In genomic region chr1:5009376-5010065, GRCh38 we compare ENCODE assay signal across 23 cellular contexts.
DNase-seq lines count a peak whose midpoint lies in the region; FAIRE-seq and TF ChIP-seq lines count a peak whose summit lies in the region.
"Had no signal": no experiment of that assay in that cellular context is flagged by ENCODE, and none has a peak within 500 bp of the region (broad histone marks: within the 10 kb centered on the region; RNA-seq: fewer than 3 reads in every experiment).

No MANE protein-coding gene starts in this region.

- no peaks in the 10 kb centered on the region for H3K36me3 ChIP-seq in H1 (ENCODE audit: control insufficient read depth in 2 of 4, insufficient read depth in 4 of 4, low read length in 3 of 4)
- no peaks in the 10 kb centered on the region for H3K36me3 ChIP-seq in neuronal stem cell (replicated peaks in 1 of 2; ENCODE audit: control insufficient read depth in 2 of 2, insufficient read depth in 2 of 2, low read length in 2 of 2)
- H3K36me3 ChIP-seq: BE2C had no signal

- H3K4me3 ChIP-seq in H1 (ENCODE audit: extremely low read depth in 1 of 4, insufficient read depth in 2 of 4, low read depth in 3 of 4, low read length in 4 of 4) (no peak overlapping the region), neuronal stem cell (ENCODE audit: low read length in 2 of 2) (no peak overlapping the region)
- H3K4me3 ChIP-seq: GM12878 had no signal

- H3K56ac ChIP-seq in H1 (replicated peaks; ENCODE audit: insufficient read length, low read depth, low read length): no peak overlapping the region

- no peak for TF ChIP-seq CTCF in H1 (IDR thresholded peaks at IDR 0.05; ENCODE audit: control extremely low read depth in 1 of 3, insufficient read depth in 1 of 3, low read depth in 1 of 3, low read length in 3 of 3)
- no peak for TF ChIP-seq CTCF in GM20000 (IDR thresholded peaks at IDR 0.05; ENCODE audit: extremely low read depth, missing control alignments)

- no peak overlapping the region for H3K4ac ChIP-seq in H1 (replicated peaks; ENCODE audit: insufficient read length, low read depth, low read length)
- H3K4ac ChIP-seq in neuronal stem cell (ENCODE audit: low read length): no peak overlapping the region

- TF ChIP-seq EP300 in H1 (IDR thresholded peaks at IDR 0.05; ENCODE audit: borderline replicate concordance in 1 of 2, low read depth in 2 of 2, low read length in 2 of 2): no peak

- H2AFZ ChIP-seq in H1 (ENCODE audit: low read length) (no peak overlapping the region), neuronal stem cell (ENCODE audit: low read length) (no peak overlapping the region)

- no peaks in the 10 kb centered on the region for H4K20me1 ChIP-seq in H1 (replicated peaks in 1 of 2; ENCODE audit: control insufficient read depth in 1 of 2, insufficient read depth in 2 of 2, low read length in 2 of 2)

- no peak overlapping the region for H2BK12ac ChIP-seq in H1 (ENCODE audit: low read depth, low read length)
- H2BK12ac ChIP-seq in neuronal stem cell (ENCODE audit: low read length): no peak overlapping the region

- TF ChIP-seq POLR2A in H1 (IDR thresholded peaks at IDR 0.05; ENCODE audit: control extremely low read depth in 1 of 2, low read depth in 2 of 2, low read length in 2 of 2): no peak

- H4K5ac ChIP-seq in H1 (ENCODE audit: insufficient read length, low read depth, low read length): no peak overlapping the region

- H3K79me1 ChIP-seq in H1 (ENCODE audit: low read depth, low read length): no peaks in the 10 kb centered on the region
- H3K79me1 ChIP-seq in neuronal stem cell (ENCODE audit: low read depth, low read length): no peaks in the 10 kb centered on the region

- H3K4me1 ChIP-seq in H1 (replicated peaks in 1 of 4; ENCODE audit: control insufficient read depth in 3 of 4, insufficient read depth in 4 of 4, low read length in 3 of 4): no peaks in the 10 kb centered on the region; a peak in 1 of 7 replicates
- H3K4me1 ChIP-seq in neuronal stem cell (ENCODE audit: control insufficient read depth in 2 of 2, insufficient read depth in 1 of 2, low read depth in 1 of 2, low read length in 2 of 2): no peaks in the 10 kb centered on the region
- H3K4me1 ChIP-seq: BE2C had no signal

- H3K18ac ChIP-seq in H1 (ENCODE audit: extremely low read depth, low read length): no peak overlapping the region
- peak overlapping the region; percentile 29 for H3K18ac ChIP-seq in neuronal stem cell (ENCODE audit: low read length)

- no peak overlapping the region for H4K91ac ChIP-seq in H1 (replicated peaks; ENCODE audit: insufficient read length, low read length)
- H4K91ac ChIP-seq in neuronal stem cell (ENCODE audit: low read depth, low read length, poor library complexity): no peak overlapping the region

- H3K9ac ChIP-seq in H1 (replicated peaks in 1 of 4; ENCODE audit: extremely low read depth in 1 of 4, low read depth in 3 of 4, low read length in 3 of 4): no peak overlapping the region
- no peak overlapping the region for H3K9ac ChIP-seq in neuronal stem cell (ENCODE audit: low read depth, low read length, poor library complexity)

- H2BK20ac ChIP-seq in H1 (ENCODE audit: low read length): no peak overlapping the region

- no peak for FAIRE-seq in H1 (lab: Jason Lieb, UNC)
- FAIRE-seq: A204.1, D721Med, GM12878, GM19239 had no signal

- no peak overlapping the region for H2BK120ac ChIP-seq in H1 (replicated peaks; ENCODE audit: low read depth, low read length)
- H2BK120ac ChIP-seq in neuronal stem cell (ENCODE audit: low read depth, low read length): no peak overlapping the region

- H2BK5ac ChIP-seq in H1 (ENCODE audit: low read depth, low read length) (no peak overlapping the region), neuronal stem cell (ENCODE audit: low read length) (no peak overlapping the region)

- CTCF ChIA-PET in H1 (lab: Charles Lee; ENCODE audit: partially characterized antibody): interaction anchor here (0.9 kb wide), 1 partner anchor 230 kb away, joined by 3 read pairs; no protein-coding TSS in a partner anchor

- DNase-seq in Ammon's horn (ENCODE audit: low spot score): peak; percentile 34
- no peak for DNase-seq in H1 (ENCODE audit: low read depth in 1 of 2, low spot score in 2 of 2)
- DNase-seq in head of caudate nucleus: peak in 37 of 42 donors; percentile 3 to 82 (median 40)
- DNase-seq in neuronal stem cell (ENCODE audit: low spot score): no peak
- DNase-seq in hepatic stellate cell (ENCODE audit: low spot score): no peak
- DNase-seq in NCI-H2107 (lab: John Stamatoyannopoulos, UW): no peak
- DNase-seq in GM20000 (ENCODE audit: low spot score): no peak
- no peak for DNase-seq in Kasumi-1 (lab: John Stamatoyannopoulos, UW)
- DNase-seq: BE2C; CD4-positive, alpha-beta T cell; CD8-positive, alpha-beta memory T cell; DMS 273 treated with DMSO at 0.1 percent for 48 hours; DMS79; EL; GDM1; GOT3; H7; HCEC 1CT had no signal

- intact Hi-C loops in head of caudate nucleus (cut with DNase I): no loop called here

- no peak overlapping the region for H3K14ac ChIP-seq in H1 (ENCODE audit: insufficient read length)
- H3K14ac ChIP-seq in neuronal stem cell (ENCODE audit: low read length): no peak overlapping the region

- H2BK15ac ChIP-seq in H1 (ENCODE audit: low read length): 0 out of 2 replicates have a peak overlapping the region, but pooled peaks have one; percentile 11
- H2BK15ac ChIP-seq in neuronal stem cell (ENCODE audit: low read length): no peak overlapping the region

- H4K8ac ChIP-seq in H1 (ENCODE audit: extremely low read depth, insufficient read depth, low read length) (no peak overlapping the region), neuronal stem cell (ENCODE audit: low read depth, low read length) (no peak overlapping the region)

- H3K23ac ChIP-seq in H1 (ENCODE audit: insufficient read length) (no peak overlapping the region), neuronal stem cell (ENCODE audit: low read depth, low read length, poor library complexity) (no peak overlapping the region)

- H3K4me2 ChIP-seq in H1 (ENCODE audit: insufficient read depth in 1 of 2, low read depth in 2 of 2, low read length in 2 of 2) (no peak overlapping the region), neuronal stem cell (ENCODE audit: insufficient read depth, low read length, poor library complexity, severe bottlenecking) (no peak overlapping the region)

- no peak overlapping the region for H3K27ac ChIP-seq in H1 (ENCODE audit: low read depth, low read length)
- H3K27ac ChIP-seq in neuronal stem cell (replicated peaks; ENCODE audit: low read length): no peak overlapping the region
- H3K27ac ChIP-seq: 22Rv1 had no signal

- H3K27me3 ChIP-seq in H1 (replicated peaks in 1 of 4; ENCODE audit: control insufficient read depth in 3 of 4, extremely low read depth in 1 of 4, insufficient read depth in 3 of 4, low read length in 3 of 4) (no peaks in the 10 kb centered on the region), neuronal stem cell (ENCODE audit: control insufficient read depth in 3 of 3, insufficient read depth in 3 of 3, low read depth in 1 of 3, low read length in 3 of 3) (no peaks in the 10 kb centered on the region)
- H3K27me3 ChIP-seq: BE2C had no signal

- no peaks in the 10 kb centered on the region for H3K79me2 ChIP-seq in H1 (ENCODE audit: control insufficient read depth in 1 of 2, insufficient read depth in 2 of 2, low read length in 2 of 2)

- H3K23me2 ChIP-seq in H1 (ENCODE audit: low read depth, low read length): peaks cover 9% of the 10 kb centered on the region; the same call in 1 of the 2 replicates

- peaks cover 3 to 5% of the 10 kb centered on the region in 2 experiments; a peak in 2 of 4 replicates for H3K9me3 ChIP-seq in H1 (ENCODE audit: insufficient read depth in 2 of 2, low read depth in 1 of 2, low read length in 1 of 2)
- H3K9me3 ChIP-seq in neuronal stem cell (replicated peaks in 1 of 2; ENCODE audit: control insufficient read depth in 2 of 2, insufficient read depth in 1 of 2, low read depth in 1 of 2, low read length in 2 of 2): no peaks in the 10 kb centered on the region
- H3K9me3 ChIP-seq: BE2C had no signal

- POLR2A ChIA-PET in H1 (lab: Charles Lee; ENCODE audit: partially characterized antibody): no interaction called here

- TF ChIP-seq RAD21 in H1 (IDR thresholded peaks at IDR 0.05 in 1 of 2, conservative IDR thresholded peaks at IDR 0.05 in 1 of 2; ENCODE audit: low read depth in 2 of 2, low read length in 2 of 2): no peak

- WGBS in H1 (ENCODE audit: extremely low coverage in 1 of 2, insufficient coverage in 1 of 2, insufficient read length in 1 of 2, insufficient replicate concordance in 2 of 2, low coverage in 1 of 2, low lambda C conversion rate in 2 of 2, missing lambda C conversion rate in 1 of 2), 2 experiments: 84% methylated on average over 7 of the region's 7 CpGs; no CpG with 5 or more reads in 1 of the 2 experiments
- WGBS in neuronal stem cell (ENCODE audit: extremely low coverage in 2 of 2, insufficient read length in 2 of 2, insufficient replicate concordance in 1 of 2), 2 donors: no CpG with 5 or more reads among the region's 7 CpGs

- H2AK5ac ChIP-seq in H1 (ENCODE audit: low read depth, low read length) (no peak overlapping the region), neuronal stem cell (ENCODE audit: low read depth, low read length) (no peak overlapping the region)

TF ChIP-seq in H1, 55 proteins besides CTCF, POLR2A, EP300 and RAD21:
- TF ChIP-seq JUN (IDR thresholded peaks at IDR 0.05; ENCODE audit: low read depth, low read length): no peak
- TF ChIP-seq JUND (IDR thresholded peaks at IDR 0.05; ENCODE audit: low read length): no peak
- no peak for TF ChIP-seq POLR2AphosphoS5 (IDR thresholded peaks at IDR 0.05; ENCODE audit: low read depth, low read length)
- TF ChIP-seq KDM4A (IDR thresholded peaks at IDR 0.05; ENCODE audit: low read depth, low read length, severe bottlenecking): no peak

Comparison
In these comparisons a context has a peak if more than half of its experiments do, and no peak if none do; other contexts are left out.
1. DNase-seq: peak in Ammon's horn (single experiment) and head of caudate nucleus (37 of 42); none in H1 (0 of 2), neuronal stem cell (single experiment), hepatic stellate cell (single experiment), NCI-H2107 (single experiment), GM20000 (single experiment) and Kasumi-1 (0 of 2).